In genomic region chr17:2701161-2701995, GRCh38 we compare ENCODE assay signal across 1 cellular context.
TF ChIP-seq lines count a peak whose summit lies in the region.

No MANE protein-coding gene starts in this region.

TF ChIP-seq in GM12878, 131 proteins besides CTCF, POLR2A, EP300 and RAD21:
- TF ChIP-seq BRCA1 (IDR thresholded peaks at IDR 0.05; ENCODE audit: low read depth, low read length), result no peak
- TF ChIP-seq ZBTB11 (CRISPR knock-in tag; IDR thresholded peaks at IDR 0.05), result no peak
- TF ChIP-seq CBX3 (IDR thresholded peaks at IDR 0.05; ENCODE audit: borderline replicate concordance, low read depth), result no peak
- TF ChIP-seq MLLT1 (IDR thresholded peaks at IDR 0.05), result no peak
